Comparison of ENCODE assay signal across 10 cellular contexts in the genomic region with DNA sequence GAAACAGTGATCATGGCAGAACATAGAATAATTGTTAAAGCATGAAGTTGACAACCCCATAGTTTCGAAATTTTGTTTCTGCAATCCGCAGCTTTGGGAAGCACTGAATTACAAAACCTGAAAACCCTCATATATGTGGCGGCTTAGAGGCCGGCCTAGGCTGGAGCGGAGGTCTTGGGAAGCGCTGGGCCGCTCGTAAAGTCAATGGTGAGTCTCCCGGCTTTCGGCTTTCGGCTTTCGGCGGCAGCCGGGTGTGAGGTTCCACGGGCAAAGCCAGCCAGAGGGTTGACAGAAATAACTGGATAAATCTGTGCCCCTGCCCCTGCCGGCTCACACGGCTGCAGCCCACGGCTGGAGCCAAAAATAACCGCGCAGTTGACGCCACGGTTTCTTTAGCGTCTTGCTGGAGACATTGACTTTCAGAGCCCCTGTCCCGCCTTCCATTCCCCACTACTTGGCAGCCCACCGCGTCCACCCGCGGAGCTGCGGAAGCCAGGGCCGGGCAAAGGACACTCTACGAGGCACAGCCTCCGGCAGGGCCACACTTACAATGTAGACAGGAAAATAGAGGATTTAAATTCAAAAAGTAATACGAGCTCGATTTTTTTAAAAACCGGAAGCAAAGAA. TPM values are rescaled to one million over a fixed set of nuclear protein-coding genes. Genes with fewer than 3 reads are reported as not detected.
DNase-seq lines count a peak whose midpoint lies in the region; ATAC-seq and TF ChIP-seq lines count a peak whose summit lies in the region.
"Had no signal": no experiment of that assay in that cellular context is flagged by ENCODE, and none has a peak within 500 bp of the region (broad histone marks: within the 10 kb centered on the region; RNA-seq: fewer than 3 reads in every experiment).

No MANE protein-coding gene starts in this region.

- peaks cover 3% of the 10 kb centered on the region for H3K9me3 ChIP-seq in trophoblast cell (ENCODE audit: insufficient read depth, low read depth, low read length)

- intact Hi-C loops in activated B cell treated with CpG ODN at 0.5 μM for 24 hours (cut with micrococcal nuclease) = loop anchor here (1.0 to 2.0 kb wide), 2 partner anchors 8 to 18 kb away; no protein-coding TSS in a partner anchor

- no peaks in the 10 kb centered on the region for H3K79me1 ChIP-seq in trophoblast cell (ENCODE audit: low read length)

- H3K36me3 Mint-ChIP-seq in IgD-negative memory B cell (no peaks in the 10 kb centered on the region), activated B cell treated with CpG ODN at 0.5 μM for 24 hours (ENCODE audit: low read depth) (no peaks in the 10 kb centered on the region)

- H2AFZ ChIP-seq in trophoblast cell (ENCODE audit: insufficient read depth, low read length, poor library complexity) = no peak overlapping the region

- H3K27me3 Mint-ChIP-seq in IgD-negative memory B cell = peaks cover 64% of the 10 kb centered on the region
- H3K27me3 Mint-ChIP-seq in activated B cell treated with CpG ODN at 0.5 μM for 24 hours = peaks cover 70% of the 10 kb centered on the region

- H3K4me1 ChIP-seq in trophoblast cell (ENCODE audit: control insufficient read depth in 1 of 2, insufficient read depth in 2 of 2, low read length in 2 of 2) = no peaks in the 10 kb centered on the region

- H3K36me3 ChIP-seq in trophoblast cell (ENCODE audit: control insufficient read depth in 1 of 2, insufficient read depth in 2 of 2, low read length in 2 of 2) = no peaks in the 10 kb centered on the region

- H4K12ac ChIP-seq in trophoblast cell (ENCODE audit: low read depth, low read length) = no peak overlapping the region

- H3K4me1 Mint-ChIP-seq in IgD-negative memory B cell = peaks cover 2 to 12% (median 6%) of the 10 kb centered on the region in 3 donors
- peaks cover 15% of the 10 kb centered on the region for H3K4me1 Mint-ChIP-seq in activated B cell treated with CpG ODN at 0.5 μM for 24 hours

- H3K79me2 ChIP-seq in trophoblast cell (ENCODE audit: control insufficient read depth, insufficient read depth, low read length, poor library complexity) = no peaks in the 10 kb centered on the region

- H3K23ac ChIP-seq in trophoblast cell (ENCODE audit: low read length) = no peak overlapping the region

- no peak overlapping the region for H2BK5ac ChIP-seq in trophoblast cell (ENCODE audit: low read depth, low read length, poor library complexity)

- no peak overlapping the region for H2BK120ac ChIP-seq in trophoblast cell (ENCODE audit: insufficient read depth, low read length, poor library complexity)

- no peak for DNase-seq in activated B cell treated with CpG ODN at 0.5 μM for 24 hours
- peak; percentile 4 for DNase-seq in fibroblast of mammary gland (ENCODE audit: low read depth)
- peak in 1 of 2 donors; percentile 10 for DNase-seq in trophoblast cell
- no peak for DNase-seq in cerebellar nuclear complex (lab: John Stamatoyannopoulos, UW)
- DNase-seq in stimulated activated CD4-positive, alpha-beta T cell treated with anti-CD3 and anti-CD28 coated beads, Interleukin-4, amount 100 ng/mL, for 1 hour = no peak
- DNase-seq: activated CD4-positive, alpha-beta T cell treated with anti-CD3 and anti-CD28 coated beads for 1 hour; NCI-H524 treated with DMSO at 0.1 percent for 48 hours had no signal

- no peak overlapping the region for H3K4ac ChIP-seq in trophoblast cell (ENCODE audit: low read depth, low read length)

- H3K4me3 Mint-ChIP-seq in IgD-negative memory B cell (peak overlapping the region in 3 of 4 donors; percentile 31 to 82 (median 71)), activated B cell treated with CpG ODN at 0.5 μM for 24 hours (peak overlapping the region; percentile 62)

- no peak overlapping the region for H3K14ac ChIP-seq in trophoblast cell (ENCODE audit: low read length)

- H3K4me2 ChIP-seq in trophoblast cell (ENCODE audit: low read length) = peak overlapping the region; percentile 55

- TF ChIP-seq CTCF in activated B cell treated with CpG ODN at 0.5 μM for 24 hours (IDR thresholded peaks at IDR 0.05) (no peak), fibroblast of mammary gland (conservative IDR thresholded peaks at IDR 0.05; ENCODE audit: control insufficient read depth, insufficient read depth, low read depth, low read length) (no peak)

- CTCF ChIA-PET in activated B cell treated with CpG ODN at 0.5 μM for 24 hours (lab: Charles Lee) = interaction anchor here (1.3 kb wide), 1 partner anchor 41 kb away, joined by 5 read pairs; no protein-coding TSS in a partner anchor

- H3K9me3 Mint-ChIP-seq in IgD-negative memory B cell (no peaks in the 10 kb centered on the region), activated B cell treated with CpG ODN at 0.5 μM for 24 hours (no peaks in the 10 kb centered on the region)

- no peak overlapping the region for H2AK5ac ChIP-seq in trophoblast cell (ENCODE audit: low read length)

- H3K27me3 ChIP-seq in trophoblast cell (ENCODE audit: insufficient read depth, low read length) = peaks cover 57% of the 10 kb centered on the region

- no CpG with 5 or more reads among the region's 35 CpGs for WGBS in trophoblast cell (ENCODE audit: extremely low coverage, insufficient coverage, insufficient read length)

- H3K9ac ChIP-seq in trophoblast cell (ENCODE audit: low read length) = no peak overlapping the region

- H3K27ac ChIP-seq in trophoblast cell (ENCODE audit: low read depth, low read length) = no peak overlapping the region

- no peak overlapping the region for H4K91ac ChIP-seq in trophoblast cell (ENCODE audit: low read depth, low read length)

- no peak overlapping the region for H3K18ac ChIP-seq in trophoblast cell (ENCODE audit: low read length)

- H3K27ac Mint-ChIP-seq in IgD-negative memory B cell = peak overlapping the region in 2 of 3 donors; percentile 11 to 14
- H3K27ac Mint-ChIP-seq in activated B cell treated with CpG ODN at 0.5 μM for 24 hours = no peak overlapping the region

- no peak overlapping the region for H2BK12ac ChIP-seq in trophoblast cell (ENCODE audit: low read length)

- H3K4me3 ChIP-seq in fibroblast of mammary gland (ENCODE audit: control insufficient read depth, low read depth, low read length) (no peak overlapping the region), trophoblast cell (ENCODE audit: low read depth, low read length) (peak overlapping the region; percentile 49)

- no peak overlapping the region for H4K8ac ChIP-seq in trophoblast cell (ENCODE audit: low read depth, low read length)

- POLR2A ChIA-PET in activated B cell treated with CpG ODN at 0.5 μM for 24 hours (lab: Charles Lee) = no interaction called here

- ATAC-seq in activated B cell treated with CpG ODN at 0.5 μM for 24 hours (ENCODE audit: low read depth) (no peak), GM18868 (IDR thresholded peaks at IDR 0.05; ENCODE audit: unreplicated experiment) (no peak), GM19035 (IDR thresholded peaks at IDR 0.05; ENCODE audit: unreplicated experiment) (no peak)

RNA-seq across cellular contexts. Expression of gene VAX2, which starts 6.9 kb away (rescaled TPM):
- polyA plus RNA-seq in IgD-negative memory B cell = not detected
- total RNA-seq in activated B cell treated with CpG ODN at 0.5 μM for 24 hours = not detected in 2 replicates
- polyA plus RNA-seq in trophoblast cell (2013) = 0.04 TPM in 1 of 2 replicates, not detected in the other

RNA-seq across cellular contexts. Expression of gene ATP6V1B1, which starts 28.5 kb away (rescaled TPM):
- polyA plus RNA-seq in IgD-negative memory B cell = not detected
- total RNA-seq in activated B cell treated with CpG ODN at 0.5 μM for 24 hours = not detected in 2 replicates
- 0.86 and 1.00 TPM in 2 replicates for polyA plus RNA-seq in trophoblast cell (2013)
